ENCODE assay signal across 11 cellular contexts in genomic region chr15:73921257-73921890, GRCh38. TPM values are rescaled to one million over a fixed set of nuclear protein-coding genes. Genes with fewer than 3 reads are reported as not detected.
DNase-seq lines count a peak whose midpoint lies in the region; ATAC-seq and TF ChIP-seq lines count a peak whose summit lies in the region.
"Had no signal": no experiment of that assay in that cellular context is flagged by ENCODE, and none has a peak within 500 bp of the region (broad histone marks: within the 10 kb centered on the region; RNA-seq: fewer than 3 reads in every experiment).

No MANE protein-coding gene starts in this region.

- no peak overlapping the region for H2AK5ac ChIP-seq in H9 (ENCODE audit: insufficient read length, low read length)

- no peak overlapping the region; a peak in 1 of 5 replicates for H3K4me3 Mint-ChIP-seq in H9

- no peak overlapping the region for H2BK20ac ChIP-seq in H9 (ENCODE audit: low read depth, low read length, poor library complexity, severe bottlenecking)

- H3K9me3 ChIP-seq in BLaER1 (peaks cover 26% of the 10 kb centered on the region), H9 (ENCODE audit: control insufficient read depth, low read depth, low read length) (no peaks in the 10 kb centered on the region)
- H3K9me3 ChIP-seq: prostate gland had no signal

- peaks cover 5 to 14% of the 10 kb centered on the region in 2 donors for H3K9me3 Mint-ChIP-seq in activated naive CD4-positive, alpha-beta T cell treated with anti-CD3 and anti-CD28 coated beads, Interleukin-2, amount 50 U/mL, for 72 hours
- H3K9me3 Mint-ChIP-seq in H9: peaks cover 6 to 13% of the 10 kb centered on the region in 2 experiments; a peak in 4 of 5 replicates

- peaks cover 45 to 52% of the 10 kb centered on the region in 2 experiments for H3K4me1 Mint-ChIP-seq in H9

- no peak overlapping the region for H4K5ac ChIP-seq in H9 (ENCODE audit: insufficient read length, low read depth, low read length)

- H2BK120ac ChIP-seq in H9 (ENCODE audit: low read depth, low read length, poor library complexity, severe bottlenecking): no peak overlapping the region

- no peak overlapping the region for H4K91ac ChIP-seq in H9 (ENCODE audit: insufficient read length, low read depth, low read length)

- H2BK15ac ChIP-seq in H9 (ENCODE audit: low read depth, low read length): no peak overlapping the region

- no peaks in the 10 kb centered on the region for H3K79me1 ChIP-seq in H9 (ENCODE audit: insufficient read depth, low read depth, low read length, poor library complexity, severe bottlenecking)

- H3K27me3 ChIP-seq in BLaER1 (peaks cover 12% of the 10 kb centered on the region), H9 (ENCODE audit: insufficient read depth, low read length) (no peaks in the 10 kb centered on the region)

- H3K4me3 ChIP-seq in BLaER1: no peak overlapping the region
- H3K4me3 ChIP-seq: prostate gland had no signal

- H3K4me1 ChIP-seq in BLaER1 (peaks cover 70% of the 10 kb centered on the region), H9 (ENCODE audit: insufficient read depth, low read length) (peaks cover 19% of the 10 kb centered on the region; the same call in 1 of the 2 replicates)

- no peak for TF ChIP-seq CTCF in H9 (conservative IDR thresholded peaks at IDR 0.05)

- peak overlapping the region; percentile 92 for H3K4me2 ChIP-seq in BLaER1
- H3K4me2 ChIP-seq in H9 (ENCODE audit: insufficient read depth, insufficient read length, low read length): no peak overlapping the region

- H3K27ac ChIP-seq in BLaER1 (no peak overlapping the region), H9 (ENCODE audit: insufficient read length, low read depth, low read length) (no peak overlapping the region)

- H2AFZ ChIP-seq in H9 (ENCODE audit: low read length): no peak overlapping the region

- no peak overlapping the region for H3K56ac ChIP-seq in H9 (ENCODE audit: insufficient read length, low read depth, low read length)

- H2BK12ac ChIP-seq in H9 (ENCODE audit: insufficient read length, low read depth, low read length): no peak overlapping the region

- no peak overlapping the region for H2BK5ac ChIP-seq in H9 (ENCODE audit: insufficient read length, low read length)

- H3K4ac ChIP-seq in H9 (ENCODE audit: low read depth, low read length): no peak overlapping the region

- peaks cover 18% of the 10 kb centered on the region in 2 donors for H3K36me3 Mint-ChIP-seq in activated naive CD4-positive, alpha-beta T cell treated with anti-CD3 and anti-CD28 coated beads, Interleukin-2, amount 50 U/mL, for 72 hours
- peaks cover 19 to 23% (median 20%) of the 10 kb centered on the region in 3 experiments for H3K36me3 Mint-ChIP-seq in H9 (ENCODE audit: insufficient read depth in 1 of 3, low read depth in 3 of 3)

- H3K9ac ChIP-seq in BLaER1 (no peak overlapping the region), H9 (ENCODE audit: extremely low read depth, insufficient read length, low read length) (no peak overlapping the region)

- peaks cover 4% of the 10 kb centered on the region for H3K23me2 ChIP-seq in H9 (ENCODE audit: insufficient read length, low read depth, low read length, poor library complexity, severe bottlenecking)

- peaks cover 13% of the 10 kb centered on the region for H3K27me3 Mint-ChIP-seq in H9 (ENCODE audit: low read depth)

- H3K36me3 ChIP-seq in BLaER1: no peaks in the 10 kb centered on the region
- H3K36me3 ChIP-seq: prostate gland had no signal

- no peak overlapping the region for H3K23ac ChIP-seq in H9 (ENCODE audit: insufficient read length, low read depth, low read length)

- no peaks in the 10 kb centered on the region for H3K79me2 ChIP-seq in H9 (ENCODE audit: insufficient read depth, low read length)

- H3K27ac Mint-ChIP-seq in activated naive CD4-positive, alpha-beta T cell treated with anti-CD3 and anti-CD28 coated beads, Interleukin-2, amount 50 U/mL, for 72 hours: peak overlapping the region; percentile 8 to 66
- H3K27ac Mint-ChIP-seq in H9: no peak overlapping the region; a peak in 1 of 7 replicates

- no CpG with 5 or more reads among the region's 3 CpGs for WGBS in H9 (ENCODE audit: extremely low coverage, insufficient read length, low lambda C conversion rate)

- H3T11ph ChIP-seq in H9 (ENCODE audit: low read length): no peak overlapping the region

- DNase-seq in DMS 273 treated with DMSO at 0.1 percent for 48 hours (lab: John Stamatoyannopoulos, UW) (peak; percentile 54), kidney tubule cell (ENCODE audit: low spot score) (peak; percentile 80), DMS153 treated with DMSO at 0.1 percent for 48 hours (lab: John Stamatoyannopoulos, UW; ENCODE audit: unreplicated experiment) (no peak), H9 (no peak)
- no peak for DNase-seq in activated naive CD4-positive, alpha-beta T cell treated with anti-CD3 and anti-CD28 coated beads, Interleukin-2, amount 50 U/mL, for 72 hours (ENCODE audit: low spot score in 2 of 2)
- DNase-seq: NCI-H345; stimulated activated naive CD8-positive, alpha-beta T cell treated with anti-CD3 and anti-CD28 coated beads, Interleukin-15, Interleukin-2, amounts not matched to agents 100 U/mL and 50 U/mL, for 24 hours had no signal

- H4K20me1 ChIP-seq in BLaER1: peaks cover 12% of the 10 kb centered on the region; the same call in 1 of the 2 replicates
- H4K20me1 ChIP-seq in H9 (ENCODE audit: control insufficient read depth, insufficient read depth, insufficient read length): no peaks in the 10 kb centered on the region

- no peak overlapping the region; the same call in 1 of the 2 replicates for H3K14ac ChIP-seq in H9 (ENCODE audit: insufficient read depth, low read length)

- no peak for ATAC-seq in activated naive CD4-positive, alpha-beta T cell treated with anti-CD3 and anti-CD28 coated beads, Interleukin-2, amount 50 U/mL, for 72 hours
- ATAC-seq in HG03457 (IDR thresholded peaks at IDR 0.05; ENCODE audit: unreplicated experiment) (no peak), GM19324 (IDR thresholded peaks at IDR 0.05; ENCODE audit: low FRiP score, unreplicated experiment) (no peak)

- H4K8ac ChIP-seq in H9 (replicated peaks; ENCODE audit: insufficient read length, low read depth, low read length): no peak overlapping the region

- no peak overlapping the region for H3K18ac ChIP-seq in H9 (ENCODE audit: insufficient read length, low read depth, low read length)

RNA-seq across cellular contexts. Expression of gene LOXL1, which starts 4.9 kb away (rescaled TPM):
- under 1 TPM; 0.27 to 0.78 TPM for total RNA-seq in activated naive CD4-positive, alpha-beta T cell treated with anti-CD3 and anti-CD28 coated beads, Interleukin-2, amount 50 U/mL, for 72 hours
- total RNA-seq in H9 (2021): 6.9 and 9.1 TPM in 2 replicates

RNA-seq across cellular contexts. Expression of gene TBC1D21, which starts 48.0 kb away (rescaled TPM):
- total RNA-seq in activated naive CD4-positive, alpha-beta T cell treated with anti-CD3 and anti-CD28 coated beads, Interleukin-2, amount 50 U/mL, for 72 hours: not detected
- not detected in 2 replicates for total RNA-seq in H9 (2021)

Comparison
In these comparisons a context has a peak if more than half of its experiments do, and no peak if none do; other contexts are left out.
1. DNase-seq: peak in DMS 273 treated with DMSO at 0.1 percent for 48 hours (single experiment) and kidney tubule cell (single experiment); none in activated naive CD4-positive, alpha-beta T cell treated with anti-CD3 and anti-CD28 coated beads, Interleukin-2, amount 50 U/mL, for 72 hours (0 of 2), DMS153 treated with DMSO at 0.1 percent for 48 hours (single experiment) and H9 (single experiment).
2. H3K27ac Mint-ChIP-seq: peak in activated naive CD4-positive, alpha-beta T cell treated with anti-CD3 and anti-CD28 coated beads, Interleukin-2, amount 50 U/mL, for 72 hours (2 of 2); none in H9 (0 of 3).